ENCODE assay signal across 1 cellular context in the genomic region with DNA sequence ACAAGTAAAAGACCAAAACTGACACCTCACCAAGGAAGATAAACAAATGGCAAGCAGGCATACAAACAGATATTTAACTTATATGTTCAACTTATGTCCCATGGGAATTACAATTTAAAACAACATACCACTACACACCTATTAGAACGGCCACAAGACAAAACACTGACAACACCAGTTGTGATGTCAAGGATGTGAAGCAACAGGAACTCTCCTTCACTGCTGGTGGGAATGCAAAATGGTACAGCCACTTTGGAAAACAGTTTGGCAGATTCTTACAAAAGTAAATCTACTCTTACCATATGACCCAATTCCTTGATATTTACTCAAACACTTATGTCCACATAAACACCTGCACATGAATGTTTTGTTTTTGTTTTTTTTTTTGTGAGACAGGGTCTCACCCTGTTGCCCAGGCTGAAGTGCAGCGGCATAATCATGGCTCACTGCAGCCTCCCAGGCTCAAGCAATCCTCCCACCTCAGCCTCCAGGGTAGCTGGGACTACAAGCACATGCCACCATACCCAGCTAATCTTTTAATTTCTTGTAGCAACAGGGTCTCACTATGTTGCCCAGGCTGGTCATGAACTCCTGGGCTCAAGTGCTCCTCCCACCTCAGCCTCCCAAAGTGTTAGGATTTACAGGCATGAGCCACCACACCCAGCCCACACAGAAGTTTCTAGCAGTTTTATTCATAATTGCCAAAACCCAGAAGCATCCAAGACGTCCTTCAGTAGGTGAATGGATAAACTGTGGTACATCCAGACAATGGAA.
A peak's percentile ranks its signal among the peaks of the same experiment; 100 is the strongest.
TF ChIP-seq lines count a peak whose summit lies in the region.

No MANE protein-coding gene starts in this region.

TF ChIP-seq in HEK293, 187 proteins besides CTCF, POLR2A, EP300 and RAD21 (continued from another document):
- TF ChIP-seq, protein P1, sequence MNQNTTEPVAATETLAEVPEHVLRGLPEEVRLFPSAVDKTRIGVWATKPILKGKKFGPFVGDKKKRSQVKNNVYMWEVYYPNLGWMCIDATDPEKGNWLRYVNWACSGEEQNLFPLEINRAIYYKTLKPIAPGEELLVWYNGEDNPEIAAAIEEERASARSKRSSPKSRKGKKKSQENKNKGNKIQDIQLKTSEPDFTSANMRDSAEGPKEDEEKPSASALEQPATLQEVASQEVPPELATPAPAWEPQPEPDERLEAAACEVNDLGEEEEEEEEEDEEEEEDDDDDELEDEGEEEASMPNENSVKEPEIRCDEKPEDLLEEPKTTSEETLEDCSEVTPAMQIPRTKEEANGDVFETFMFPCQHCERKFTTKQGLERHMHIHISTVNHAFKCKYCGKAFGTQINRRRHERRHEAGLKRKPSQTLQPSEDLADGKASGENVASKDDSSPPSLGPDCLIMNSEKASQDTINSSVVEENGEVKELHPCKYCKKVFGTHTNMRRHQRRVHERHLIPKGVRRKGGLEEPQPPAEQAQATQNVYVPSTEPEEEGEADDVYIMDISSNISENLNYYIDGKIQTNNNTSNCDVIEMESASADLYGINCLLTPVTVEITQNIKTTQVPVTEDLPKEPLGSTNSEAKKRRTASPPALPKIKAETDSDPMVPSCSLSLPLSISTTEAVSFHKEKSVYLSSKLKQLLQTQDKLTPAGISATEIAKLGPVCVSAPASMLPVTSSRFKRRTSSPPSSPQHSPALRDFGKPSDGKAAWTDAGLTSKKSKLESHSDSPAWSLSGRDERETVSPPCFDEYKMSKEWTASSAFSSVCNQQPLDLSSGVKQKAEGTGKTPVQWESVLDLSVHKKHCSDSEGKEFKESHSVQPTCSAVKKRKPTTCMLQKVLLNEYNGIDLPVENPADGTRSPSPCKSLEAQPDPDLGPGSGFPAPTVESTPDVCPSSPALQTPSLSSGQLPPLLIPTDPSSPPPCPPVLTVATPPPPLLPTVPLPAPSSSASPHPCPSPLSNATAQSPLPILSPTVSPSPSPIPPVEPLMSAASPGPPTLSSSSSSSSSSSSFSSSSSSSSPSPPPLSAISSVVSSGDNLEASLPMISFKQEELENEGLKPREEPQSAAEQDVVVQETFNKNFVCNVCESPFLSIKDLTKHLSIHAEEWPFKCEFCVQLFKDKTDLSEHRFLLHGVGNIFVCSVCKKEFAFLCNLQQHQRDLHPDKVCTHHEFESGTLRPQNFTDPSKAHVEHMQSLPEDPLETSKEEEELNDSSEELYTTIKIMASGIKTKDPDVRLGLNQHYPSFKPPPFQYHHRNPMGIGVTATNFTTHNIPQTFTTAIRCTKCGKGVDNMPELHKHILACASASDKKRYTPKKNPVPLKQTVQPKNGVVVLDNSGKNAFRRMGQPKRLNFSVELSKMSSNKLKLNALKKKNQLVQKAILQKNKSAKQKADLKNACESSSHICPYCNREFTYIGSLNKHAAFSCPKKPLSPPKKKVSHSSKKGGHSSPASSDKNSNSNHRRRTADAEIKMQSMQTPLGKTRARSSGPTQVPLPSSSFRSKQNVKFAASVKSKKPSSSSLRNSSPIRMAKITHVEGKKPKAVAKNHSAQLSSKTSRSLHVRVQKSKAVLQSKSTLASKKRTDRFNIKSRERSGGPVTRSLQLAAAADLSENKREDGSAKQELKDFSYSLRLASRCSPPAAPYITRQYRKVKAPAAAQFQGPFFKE (tag by site-specific recombination; IDR thresholded peaks at IDR 0.05; ENCODE audit: borderline replicate concordance), result no peak
- no peak for TF ChIP-seq HOXC10 (CRISPR knock-in tag; IDR thresholded peaks at IDR 0.05)
- no peak for TF ChIP-seq ZNF768 (tag by site-specific recombination; IDR thresholded peaks at IDR 0.05)
- TF ChIP-seq BCL11A (tag by site-specific recombination; IDR thresholded peaks at IDR 0.05; ENCODE audit: low read depth), result no peak
- TF ChIP-seq IKZF3 (tag by site-specific recombination; IDR thresholded peaks at IDR 0.05), result no peak
- TF ChIP-seq ZNF707 (tag by site-specific recombination; IDR thresholded peaks at IDR 0.05), result no peak
- TF ChIP-seq ZNF121 (tag by site-specific recombination; IDR thresholded peaks at IDR 0.05), result peak; percentile 79
